In genomic region chrX:55624403-55624802, GRCh38 we compare ENCODE assay signal across 27 cellular contexts. TPM values are rescaled to one million over a fixed set of nuclear protein-coding genes. Genes with fewer than 3 reads are reported as not detected.
DNase-seq lines count a peak whose midpoint lies in the region; ATAC-seq, FAIRE-seq and TF ChIP-seq lines count a peak whose summit lies in the region.
"Had no signal": no experiment of that assay in that cellular context is flagged by ENCODE, and none has a peak within 500 bp of the region (broad histone marks: within the 10 kb centered on the region; RNA-seq: fewer than 3 reads in every experiment).

No MANE protein-coding gene starts in this region.

- H3K4me1 ChIP-seq in adrenal gland (replicated peaks in 1 of 2) (no peaks in the 10 kb centered on the region), lower lobe of right lung (no peaks in the 10 kb centered on the region)
- H3K4me1 ChIP-seq: BE2C, SJCRH30 had no signal

- H3K9me3 ChIP-seq in adrenal gland (replicated peaks in 1 of 3) (no peaks in the 10 kb centered on the region), lower lobe of right lung (no peaks in the 10 kb centered on the region)
- H3K9me3 ChIP-seq: BE2C, SJCRH30 had no signal

- H3K27me3 ChIP-seq in adrenal gland (peaks cover 13% of the 10 kb centered on the region), lower lobe of right lung (ENCODE audit: low read depth) (no peaks in the 10 kb centered on the region)
- H3K27me3 ChIP-seq: BE2C, SJCRH30 had no signal

- intact Hi-C loops in adrenal gland (cut with DNase I) (no loop called here), lower lobe of right lung (cut with DNase I) (no loop called here)

- H3K27ac ChIP-seq in adrenal gland, result no peak overlapping the region
- H3K27ac ChIP-seq in lower lobe of right lung, result no peak overlapping the region
- H3K27ac ChIP-seq: 22Rv1, RWPE1, SJCRH30 had no signal

- no peak for TF ChIP-seq POLR2A in adrenal gland (IDR thresholded peaks at IDR 0.05)
- no peak for TF ChIP-seq POLR2A in GM12891 (IDR thresholded peaks at IDR 0.05; ENCODE audit: low read depth, low read length)

- ATAC-seq in lower lobe of right lung (peak; percentile 75 to 87), HG02885 (IDR thresholded peaks at IDR 0.05; ENCODE audit: poor library complexity, unreplicated experiment) (no peak)
- ATAC-seq: GM12878, GM23338 had no signal

- DNase-seq in DMS53 (lab: John Stamatoyannopoulos, UW) (peak; percentile 39), DMS53 treated with DMSO at 0.1 percent for 48 hours (lab: John Stamatoyannopoulos, UW; ENCODE audit: unreplicated experiment) (no peak), adrenal gland (peak; percentile 36 to 83 (median 66)), lower lobe of right lung (no peak), DMS153 (lab: John Stamatoyannopoulos, UW) (no peak), hepatic stellate cell (ENCODE audit: low spot score) (no peak), GM12891 (ENCODE audit: insufficient read length, low spot score) (no peak)
- DNase-seq: BE2C; Calu3; CD4-positive, alpha-beta T cell; DMS79 treated with DMSO at 0.1 percent for 48 hours; GDM1; KG1; NCI-H1105; NCI-H1694; NCI-H226; NCI-H69; NK-92 treated with Interleukin-12 subunit alpha and Interleukin-12 subunit beta, amount 100 ng/mL, for 24 hours; SJCRH30 had no signal

- H3K4me3 ChIP-seq in adrenal gland (no peak overlapping the region), lower lobe of right lung (no peak overlapping the region)
- H3K4me3 ChIP-seq: GM12878, GM23338, SJCRH30 had no signal

- WGBS in adrenal gland, 4 donors, result 20 to 38% (median 33%) methylated on average over 3 to 5 of the region's 5 CpGs

- H3K36me3 ChIP-seq in adrenal gland (replicated peaks in 1 of 2) (no peaks in the 10 kb centered on the region), lower lobe of right lung (no peaks in the 10 kb centered on the region)
- H3K36me3 ChIP-seq: BE2C, SJCRH30 had no signal

- FAIRE-seq in GM12891 (lab: Jason Lieb, UNC), result no peak
- FAIRE-seq: GM12878, GM18507 had no signal

- TF ChIP-seq CTCF in adrenal gland (IDR thresholded peaks at IDR 0.05) (no peak), lower lobe of right lung (IDR thresholded peaks at IDR 0.05) (no peak)

TF ChIP-seq in GM12891, 5 proteins besides CTCF, POLR2A, EP300 and RAD21:
- TF ChIP-seq TAF1 (IDR thresholded peaks at IDR 0.05; ENCODE audit: low read depth, low read length) (no peak), PAX5 (IDR thresholded peaks at IDR 0.05; ENCODE audit: insufficient read depth, low read length, severe bottlenecking) (no peak), SPI1 (IDR thresholded peaks at IDR 0.05; ENCODE audit: low read depth, low read length) (no peak), POU2F2 (IDR thresholded peaks at IDR 0.05; ENCODE audit: low read depth, low read length) (no peak)

RNA-seq across cellular contexts. Expression of gene FOXR2, which starts 1.2 kb away (rescaled TPM):
- total RNA-seq in adrenal gland (not detected), lower lobe of right lung (not detected)
- not detected for polyA plus RNA-seq in adrenal gland
- not detected for polyA plus RNA-seq in GM12891 (2012; ENCODE audit: low read depth, missing spikeins)
- total RNA-seq: Calu3; CD4-positive, alpha-beta T cell; GM12878; GM23338; MCF 10A; OCI-LY7; SJCRH30 had no signal
- polyA plus RNA-seq: GM12878, GM23338 had no signal

Comparison
In these comparisons a context has a peak if more than half of its experiments do, and no peak if none do; other contexts are left out.
1. DNase-seq: peak in DMS53 (single experiment) and adrenal gland (7 of 7); none in DMS53 treated with DMSO at 0.1 percent for 48 hours (single experiment), lower lobe of right lung (single experiment), DMS153 (single experiment), hepatic stellate cell (single experiment) and GM12891 (single experiment).